ENCODE assay signal across 12 cellular contexts in the genomic region with DNA sequence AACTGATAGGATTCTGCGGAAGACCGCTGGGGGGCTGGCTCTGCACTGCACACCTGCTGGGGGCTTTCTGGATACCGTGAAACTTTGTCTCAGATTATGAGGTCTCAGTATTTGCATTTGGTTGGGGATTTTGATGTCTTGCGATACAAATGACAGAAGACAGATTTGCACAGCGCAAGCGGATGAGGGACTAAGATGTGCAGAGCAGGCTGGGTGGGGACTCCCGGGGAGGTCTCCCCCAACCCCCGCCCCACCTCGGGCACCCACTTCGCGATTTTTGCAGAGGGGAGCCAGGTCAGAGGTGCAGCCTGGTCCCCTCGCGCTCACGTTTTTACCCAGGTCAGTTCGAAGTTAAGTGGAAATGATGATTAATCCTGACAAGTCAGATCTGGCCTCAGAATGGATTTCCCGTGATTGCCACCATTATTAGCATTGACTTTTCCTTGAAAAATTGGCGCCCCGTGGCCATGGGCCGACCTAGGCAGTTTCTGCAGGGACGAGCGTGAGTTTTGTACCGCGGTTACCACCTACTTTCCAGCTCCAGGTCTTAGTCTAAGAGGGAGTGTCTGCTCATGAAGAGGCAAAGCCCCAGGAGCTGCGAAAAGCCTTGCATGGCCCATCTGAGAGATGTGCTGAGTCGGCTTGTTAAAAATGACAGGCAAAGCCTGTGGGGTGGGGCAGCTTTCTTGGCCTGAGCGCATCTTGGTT. TPM values are rescaled to one million over a fixed set of nuclear protein-coding genes. Genes with fewer than 3 reads are reported as not detected.
DNase-seq lines count a peak whose midpoint lies in the region; ATAC-seq and TF ChIP-seq lines count a peak whose summit lies in the region.
"Had no signal": no experiment of that assay in that cellular context is flagged by ENCODE, and none has a peak within 500 bp of the region (broad histone marks: within the 10 kb centered on the region; RNA-seq: fewer than 3 reads in every experiment).

No MANE protein-coding gene starts in this region.

- H3K4me1 ChIP-seq in esophagus squamous epithelium = peaks cover 7 to 85% (median 28%) of the 10 kb centered on the region in 3 donors

- peak overlapping the region; percentile 53 to 80 (median 72) for H3K4me3 ChIP-seq in esophagus squamous epithelium

- no peaks in the 10 kb centered on the region for H3K9me3 ChIP-seq in esophagus squamous epithelium
- H3K9me3 ChIP-seq: upper lobe of left lung had no signal

- in situ Hi-C loops in G401 (cut with HindIII; ENCODE audit: low sequenced_read_pairs) = no loop called here

- peaks cover 0 to 64% (median 9%) of the 10 kb centered on the region in 4 donors for H3K27me3 ChIP-seq in esophagus squamous epithelium

- POLR2A ChIA-PET in T-cell (lab: Charles Lee) = no interaction called here

- peaks cover 42 to 57% of the 10 kb centered on the region in 2 donors for H3K27me3 Mint-ChIP-seq in T-cell

- ATAC-seq in T-cell (replicated peaks in 1 of 4) (peak in 3 of 4 experiments; percentile 39 to 67 (median 39)), HG03457 (IDR thresholded peaks at IDR 0.05; ENCODE audit: unreplicated experiment) (no peak), HG02885 (IDR thresholded peaks at IDR 0.05; ENCODE audit: poor library complexity, unreplicated experiment) (no peak)
- peak; percentile 63 for ATAC-seq in stimulated activated effector memory CD8-positive, alpha-beta T cell treated with anti-CD3 and anti-CD28 coated beads, Interleukin-12 subunit alpha, Interleukin-12 subunit beta, amount 100 ng/mL, for 72 hours

- H3K36me3 ChIP-seq in esophagus squamous epithelium = peaks cover 0 to 4% (median 0%) of the 10 kb centered on the region in 3 donors
- H3K36me3 ChIP-seq: upper lobe of left lung had no signal

- peak overlapping the region; percentile 81 to 92 (median 89) for H3K27ac ChIP-seq in esophagus squamous epithelium
- H3K27ac ChIP-seq: PC-9, upper lobe of left lung had no signal

- CTCF ChIA-PET in T-cell (lab: Charles Lee) = interaction anchor here in 1 of 2 donors (0.9 kb wide), 1 partner anchor 10 kb away, joined by 3 read pairs; no protein-coding TSS in a partner anchor

- no peaks in the 10 kb centered on the region for H3K9me3 Mint-ChIP-seq in T-cell
- no peaks in the 10 kb centered on the region for H3K9me3 Mint-ChIP-seq in stimulated activated effector memory CD8-positive, alpha-beta T cell treated with anti-CD3 and anti-CD28 coated beads, Interleukin-12 subunit alpha, Interleukin-12 subunit beta, amount 100 ng/mL, for 72 hours

- peaks cover 22 to 27% (median 23%) of the 10 kb centered on the region in 3 donors for H3K4me1 Mint-ChIP-seq in T-cell
- peaks cover 20% of the 10 kb centered on the region for H3K4me1 Mint-ChIP-seq in stimulated activated effector memory CD8-positive, alpha-beta T cell treated with anti-CD3 and anti-CD28 coated beads, Interleukin-12 subunit alpha, Interleukin-12 subunit beta, amount 100 ng/mL, for 72 hours

- no peak overlapping the region for H3K27ac Mint-ChIP-seq in T-cell
- no peak overlapping the region for H3K27ac Mint-ChIP-seq in stimulated activated effector memory CD8-positive, alpha-beta T cell treated with anti-CD3 and anti-CD28 coated beads, Interleukin-12 subunit alpha, Interleukin-12 subunit beta, amount 100 ng/mL, for 72 hours

- 2 to 3% methylated on average over 21 to 25 of the region's 26 CpGs for WGBS in esophagus squamous epithelium, 2 donors

- peak overlapping the region; percentile 62 to 81 (median 68) for H3K4me3 Mint-ChIP-seq in T-cell
- H3K4me3 Mint-ChIP-seq in stimulated activated effector memory CD8-positive, alpha-beta T cell treated with anti-CD3 and anti-CD28 coated beads, Interleukin-12 subunit alpha, Interleukin-12 subunit beta, amount 100 ng/mL, for 72 hours = peak overlapping the region; percentile 71

- intact Hi-C loops in esophagus squamous epithelium (cut with DNase I) = no loop called here

- TF ChIP-seq CTCF in esophagus squamous epithelium (IDR thresholded peaks at IDR 0.05) = no peak

- no peak for TF ChIP-seq POLR2A in esophagus squamous epithelium (IDR thresholded peaks at IDR 0.05)

- H3K36me3 Mint-ChIP-seq in T-cell = no peaks in the 10 kb centered on the region
- H3K36me3 Mint-ChIP-seq in stimulated activated effector memory CD8-positive, alpha-beta T cell treated with anti-CD3 and anti-CD28 coated beads, Interleukin-12 subunit alpha, Interleukin-12 subunit beta, amount 100 ng/mL, for 72 hours = no peaks in the 10 kb centered on the region

- peak; percentile 21 for DNase-seq in activated T-cell treated with anti-CD3 and anti-CD28 coated beads for 48 hours (ENCODE audit: low read depth)
- DNase-seq in activated T-cell treated with anti-CD3 and anti-CD28 coated beads for 4 hours = no peak
- peak in 3 of 34 experiments; percentile 6 to 28 (median 10) for DNase-seq in T-cell
- DNase-seq in esophagus squamous epithelium (lab: John Stamatoyannopoulos, UW) = no peak
- DNase-seq in stimulated activated effector memory CD8-positive, alpha-beta T cell treated with anti-CD3 and anti-CD28 coated beads, Interleukin-12 subunit alpha, Interleukin-12 subunit beta, amount 100 ng/mL, for 72 hours (ENCODE audit: low spot score in 2 of 2) = no peak
- DNase-seq in G401 (ENCODE audit: low spot score) = no peak
- DNase-seq: activated effector memory CD4-positive, alpha-beta T cell treated with Interleukin-2 at 50 U/mL for 16 hours; PC-9 had no signal

RNA-seq across cellular contexts. Expression of gene GJB2, which starts 1.3 kb away (rescaled TPM):
- total RNA-seq in T-cell (under 1 TPM in 2 of 5 donors, not detected in 3; 0.10 to 0.15 TPM), esophagus squamous epithelium (1,000 to 10,000 TPM in 2 of 4 donors, 100 to 1,000 TPM in 2; 301 to 1,758 (median 1,011) TPM)
- not detected in 2 replicates for total RNA-seq in G401 (2014; rRNA removed; shearing (Covaris generic))
- total RNA-seq: pulmonary artery endothelial cell had no signal

RNA-seq across cellular contexts. Expression of gene GJA3, which starts 33.2 kb away (rescaled TPM):
- under 1 TPM; 0.10 to 0.93 (median 0.42) TPM for total RNA-seq in T-cell
- 1 to 10 TPM in 2 of 4 donors, under 1 TPM in 2; 0.45 to 1.3 (median 1.00) TPM for total RNA-seq in esophagus squamous epithelium
- total RNA-seq in G401 (2014; rRNA removed; shearing (Covaris generic)) = 2.8 and 3.6 TPM in 2 replicates

RNA-seq across cellular contexts. Expression of gene GJB6, which starts 38.0 kb away (rescaled TPM):
- total RNA-seq in T-cell = 1 to 10 TPM; 1.1 to 5.2 (median 2.9) TPM
- 100 to 1,000 TPM; 147 to 460 (median 386) TPM for total RNA-seq in esophagus squamous epithelium
- not detected in 2 replicates for total RNA-seq in G401 (2014; rRNA removed; shearing (Covaris generic))
- total RNA-seq: PC-9, pulmonary artery endothelial cell, upper lobe of left lung had no signal

Comparison
In these comparisons a context has a peak if more than half of its experiments do, and no peak if none do; other contexts are left out.
1. ATAC-seq: peak in T-cell (3 of 4) and stimulated activated effector memory CD8-positive, alpha-beta T cell treated with anti-CD3 and anti-CD28 coated beads, Interleukin-12 subunit alpha, Interleukin-12 subunit beta, amount 100 ng/mL, for 72 hours (single experiment); none in HG03457 (single experiment) and HG02885 (single experiment).
2. RNA of gene GJB2, which starts 1.3 kb away (total RNA-seq): 301 to 1,758 TPM in esophagus squamous epithelium; 0.10 to 0.15 TPM in T-cell and not detected in G401; every median in the first group is over 100 times any median in the second.
3. RNA of gene GJB6, which starts 38.0 kb away (total RNA-seq): 147 to 460 TPM in esophagus squamous epithelium; 1.1 to 5.2 TPM in T-cell and not detected in G401; every median in the first group is over 10 times any median in the second.